Comparison of ENCODE assay signal across 15 cellular contexts in genomic region chr1:4177425-4178150, GRCh38.
A peak's percentile ranks its signal among the peaks of the same experiment; 100 is the strongest.
DNase-seq lines count a peak whose midpoint lies in the region; ATAC-seq and TF ChIP-seq lines count a peak whose summit lies in the region.
"Had no signal": no experiment of that assay in that cellular context is flagged by ENCODE, and none has a peak within 500 bp of the region (broad histone marks: within the 10 kb centered on the region; RNA-seq: fewer than 3 reads in every experiment).

No MANE protein-coding gene starts in this region.

- intact Hi-C loops in OCI-LY7 (cut with micrococcal nuclease; ENCODE audit: unreplicated experiment): loop anchor here (1.0 to 10.0 kb wide), 5 partner anchors 130 to 267 kb away; no protein-coding TSS in a partner anchor
- intact Hi-C loops in mucosa of descending colon (cut with DNase I, micrococcal nuclease): no loop called here

- H3K4me2 ChIP-seq in OCI-LY7 (ENCODE audit: low read length): no peak overlapping the region

- H3K9me3 Mint-ChIP-seq in activated naive CD4-positive, alpha-beta T cell treated with anti-CD3 and anti-CD28 coated beads, Interleukin-2, amount 10 ng/mL, durations not matched to agents 7 days and 5 days: no peaks in the 10 kb centered on the region
- no peaks in the 10 kb centered on the region for H3K9me3 Mint-ChIP-seq in type B pancreatic cell

- no peak for ATAC-seq in mucosa of descending colon
- no peak for ATAC-seq in GM18868 (IDR thresholded peaks at IDR 0.05; ENCODE audit: unreplicated experiment)

- no peak overlapping the region for H3K27ac ChIP-seq in OCI-LY7 (ENCODE audit: low read depth, low read length, poor library complexity, severe bottlenecking)

- peak overlapping the region; percentile 76 for H3K27ac Mint-ChIP-seq in activated naive CD4-positive, alpha-beta T cell treated with anti-CD3 and anti-CD28 coated beads, Interleukin-2, amount 10 ng/mL, durations not matched to agents 7 days and 5 days
- H3K27ac Mint-ChIP-seq in type B pancreatic cell: no peak overlapping the region
- H3K27ac Mint-ChIP-seq: CD4-positive, CD25-positive, alpha-beta regulatory T cell had no signal

- no peaks in the 10 kb centered on the region for H3K9me2 ChIP-seq in OCI-LY7 (ENCODE audit: insufficient read depth, low read length)

- in situ Hi-C loops in ACHN (cut with HindIII; ENCODE audit: low pct_ligation_motif_present, low pct_unique_long_range_greater_than_20kb, low sequenced_read_pairs): no loop called here

- CTCF ChIA-PET in activated naive CD4-positive, alpha-beta T cell treated with anti-CD3 and anti-CD28 coated beads, Interleukin-2, amount 10 ng/mL, durations not matched to agents 7 days and 5 days (lab: Charles Lee): no interaction called here
- CTCF ChIA-PET in OCI-LY7 (lab: Charles Lee; ENCODE audit: unreplicated experiment): no interaction called here

- H3K9me3 ChIP-seq in OCI-LY7 (ENCODE audit: low read length) (no peaks in the 10 kb centered on the region), mucosa of descending colon (no peaks in the 10 kb centered on the region)

- H3K4me3 ChIP-seq in OCI-LY7 (ENCODE audit: low read depth, low read length, poor library complexity, severe bottlenecking): no peak overlapping the region
- H3K4me3 ChIP-seq in mucosa of descending colon: no peak overlapping the region

- peak overlapping the region; percentile 91 for H2AFZ ChIP-seq in OCI-LY7 (ENCODE audit: low read length)

- H3K36me3 Mint-ChIP-seq in activated naive CD4-positive, alpha-beta T cell treated with anti-CD3 and anti-CD28 coated beads, Interleukin-2, amount 10 ng/mL, durations not matched to agents 7 days and 5 days: no peaks in the 10 kb centered on the region
- H3K36me3 Mint-ChIP-seq in type B pancreatic cell: no peaks in the 10 kb centered on the region
- H3K36me3 Mint-ChIP-seq: CD4-positive, CD25-positive, alpha-beta regulatory T cell had no signal

- H3K4me1 ChIP-seq in OCI-LY7 (ENCODE audit: insufficient read depth, low read length, poor library complexity, severe bottlenecking) (peaks cover 23% of the 10 kb centered on the region), mucosa of descending colon (ENCODE audit: low read depth) (no peaks in the 10 kb centered on the region)

- POLR2A ChIA-PET in OCI-LY7 (lab: Charles Lee): no interaction called here

- H4K20me1 ChIP-seq in OCI-LY7 (ENCODE audit: insufficient read depth, low read length): no peaks in the 10 kb centered on the region

- H3K27me3 Mint-ChIP-seq in activated naive CD4-positive, alpha-beta T cell treated with anti-CD3 and anti-CD28 coated beads, Interleukin-2, amount 10 ng/mL, durations not matched to agents 7 days and 5 days: peaks cover 5% of the 10 kb centered on the region
- H3K27me3 Mint-ChIP-seq in type B pancreatic cell: peaks cover 7% of the 10 kb centered on the region
- H3K27me3 Mint-ChIP-seq: CD4-positive, CD25-positive, alpha-beta regulatory T cell had no signal

- TF ChIP-seq CTCF in OCI-LY7 (conservative IDR thresholded peaks at IDR 0.05; ENCODE audit: low read length) (no peak), type B pancreatic cell (conservative IDR thresholded peaks at IDR 0.05) (no peak), mucosa of descending colon (IDR thresholded peaks at IDR 0.05) (no peak)

- peak; percentile 26 for DNase-seq in activated naive CD4-positive, alpha-beta T cell treated with anti-CD3 and anti-CD28 coated beads, Interleukin-2, amount 10 ng/mL, durations not matched to agents 7 days and 5 days
- DNase-seq in activated naive CD4-positive, alpha-beta T cell (lab: John Stamatoyannopoulos, UW): no peak
- DNase-seq in OCI-LY7 (ENCODE audit: low spot score) (peak; percentile 53), germinal center (ENCODE audit: low spot score) (peak; percentile 0), type B pancreatic cell (ENCODE audit: extremely low spot score, unreplicated experiment) (peak; percentile 42), ACHN (no peak), mucosa of descending colon (no peak)
- DNase-seq: DMS79, Karpas-422, NCI-H1417, NCI-H2171 treated with DMSO at 0.1 percent for 48 hours, NCI-H510A, SHP77 treated with DMSO at 0.1 percent for 48 hours had no signal

- no TSS peak for BruUV-seq in OCI-LY7 (replicated peaks; lab: Mats Ljungman, UMichigan)

- H3K4me3 Mint-ChIP-seq in activated naive CD4-positive, alpha-beta T cell treated with anti-CD3 and anti-CD28 coated beads, Interleukin-2, amount 10 ng/mL, durations not matched to agents 7 days and 5 days: no peak overlapping the region
- no peak overlapping the region for H3K4me3 Mint-ChIP-seq in type B pancreatic cell
- H3K4me3 Mint-ChIP-seq: CD4-positive, CD25-positive, alpha-beta regulatory T cell had no signal

- peaks cover 9% of the 10 kb centered on the region for H3K4me1 Mint-ChIP-seq in activated naive CD4-positive, alpha-beta T cell treated with anti-CD3 and anti-CD28 coated beads, Interleukin-2, amount 10 ng/mL, durations not matched to agents 7 days and 5 days
- H3K4me1 Mint-ChIP-seq in type B pancreatic cell (ENCODE audit: unreplicated experiment): peaks cover 4% of the 10 kb centered on the region
- H3K4me1 Mint-ChIP-seq: CD4-positive, CD25-positive, alpha-beta regulatory T cell had no signal

- no peaks in the 10 kb centered on the region for H3K36me3 ChIP-seq in OCI-LY7 (ENCODE audit: insufficient read depth, low read length)
- no peaks in the 10 kb centered on the region for H3K36me3 ChIP-seq in mucosa of descending colon (ENCODE audit: low read depth)

- no peaks in the 10 kb centered on the region for H3K79me2 ChIP-seq in OCI-LY7 (ENCODE audit: insufficient read depth, low read depth, low read length)

Comparison
In these comparisons a context has a peak if more than half of its experiments do, and no peak if none do; other contexts are left out.
1. DNase-seq: peak in activated naive CD4-positive, alpha-beta T cell treated with anti-CD3 and anti-CD28 coated beads, Interleukin-2, amount 10 ng/mL, durations not matched to agents 7 days and 5 days (single experiment), OCI-LY7 (single experiment), germinal center (single experiment) and type B pancreatic cell (single experiment); none in activated naive CD4-positive, alpha-beta T cell (0 of 4), ACHN (single experiment) and mucosa of descending colon (0 of 3).